ENCODE assay signal across 8 cellular contexts in the genomic region with DNA sequence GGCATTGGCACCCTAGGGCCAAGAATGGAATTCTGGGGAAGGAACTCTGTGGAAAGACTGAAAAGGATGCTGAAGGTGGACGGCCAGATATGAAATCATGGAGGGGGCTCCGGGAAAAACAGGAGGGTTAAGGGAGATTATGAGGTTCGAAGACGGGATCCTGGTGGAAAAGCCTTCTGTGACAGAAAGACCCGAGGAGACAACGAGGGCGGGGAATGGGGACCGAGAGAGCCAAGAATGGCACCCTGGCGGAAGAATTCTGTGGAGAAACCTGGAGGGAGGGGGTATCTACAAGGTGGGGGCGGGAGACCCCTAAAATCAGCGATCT. TPM values are rescaled to one million over a fixed set of nuclear protein-coding genes. Genes with fewer than 3 reads are reported as not detected.
A peak's percentile ranks its signal among the peaks of the same experiment; 100 is the strongest.
DNase-seq lines count a peak whose midpoint lies in the region; ATAC-seq and TF ChIP-seq lines count a peak whose summit lies in the region.

No MANE protein-coding gene starts in this region.

- H3K27ac Mint-ChIP-seq in activated naive CD8-positive, alpha-beta T cell treated with anti-CD3 and anti-CD28 coated beads, Interleukin-2, amount 10 ng/mL, durations not matched to agents 7 days and 5 days: peak overlapping the region; percentile 98

- DNase-seq in cardiac muscle cell (ENCODE audit: low read depth in 1 of 2, low spot score in 1 of 2) (no peak), left ventricle myocardium superior (no peak), lower lobe of right lung (no peak), uterus (no peak), amygdala (lab: John Stamatoyannopoulos, UW) (no peak)
- DNase-seq in activated naive CD8-positive, alpha-beta T cell treated with anti-CD3 and anti-CD28 coated beads, Interleukin-2, amount 10 ng/mL, durations not matched to agents 7 days and 5 days: no peak
- DNase-seq in activated CD8-positive, alpha-beta memory T cell treated with anti-CD3 and anti-CD28 coated beads, Interleukin-2, amount 50 U/mL, for 48 hours: no peak

- H3K9me3 ChIP-seq in cardiac muscle cell (ENCODE audit: low read depth) (no peaks in the 10 kb centered on the region), lower lobe of right lung (no peaks in the 10 kb centered on the region), uterus (no peaks in the 10 kb centered on the region)

- H3K27ac ChIP-seq in cardiac muscle cell: peak overlapping the region; percentile 49
- peak overlapping the region; percentile 79 for H3K27ac ChIP-seq in lower lobe of right lung
- H3K27ac ChIP-seq in uterus: peak overlapping the region; percentile 55 to 77

- H3K36me3 Mint-ChIP-seq in activated naive CD8-positive, alpha-beta T cell treated with anti-CD3 and anti-CD28 coated beads, Interleukin-2, amount 10 ng/mL, durations not matched to agents 7 days and 5 days: peaks cover 16% of the 10 kb centered on the region

- H3K27me3 ChIP-seq in cardiac muscle cell (no peaks in the 10 kb centered on the region), lower lobe of right lung (ENCODE audit: low read depth) (no peaks in the 10 kb centered on the region), uterus (no peaks in the 10 kb centered on the region)

- ATAC-seq in left ventricle myocardium superior: no peak
- no peak for ATAC-seq in activated naive CD8-positive, alpha-beta T cell treated with anti-CD3 and anti-CD28 coated beads, Interleukin-2, amount 10 ng/mL, durations not matched to agents 7 days and 5 days (ENCODE audit: low read depth)
- ATAC-seq in lower lobe of right lung: no peak
- no peak for ATAC-seq in GM21576 (IDR thresholded peaks at IDR 0.05; ENCODE audit: unreplicated experiment)

- TF ChIP-seq POLR2A in uterus (IDR thresholded peaks at IDR 0.05): no peak

- H3K4me1 ChIP-seq in cardiac muscle cell (ENCODE audit: low read depth) (peaks cover 10% of the 10 kb centered on the region), lower lobe of right lung (peaks cover 31% of the 10 kb centered on the region), uterus (peaks cover 0 to 8% of the 10 kb centered on the region in 2 donors)

- H3K36me3 ChIP-seq in cardiac muscle cell (peaks cover 28% of the 10 kb centered on the region), lower lobe of right lung (peaks cover 45% of the 10 kb centered on the region), uterus (no peaks in the 10 kb centered on the region)

- TF ChIP-seq CTCF in cardiac muscle cell (IDR thresholded peaks at IDR 0.05; ENCODE audit: low read depth, low read length) (no peak), lower lobe of right lung (IDR thresholded peaks at IDR 0.05) (no peak), uterus (IDR thresholded peaks at IDR 0.05) (no peak)

- H3K9me3 Mint-ChIP-seq in activated naive CD8-positive, alpha-beta T cell treated with anti-CD3 and anti-CD28 coated beads, Interleukin-2, amount 10 ng/mL, durations not matched to agents 7 days and 5 days: no peaks in the 10 kb centered on the region

- H3K4me3 ChIP-seq in cardiac muscle cell: peak overlapping the region; percentile 65
- peak overlapping the region; percentile 92 for H3K4me3 ChIP-seq in lower lobe of right lung
- peak overlapping the region; percentile 71 to 92 for H3K4me3 ChIP-seq in uterus

- POLR2A ChIA-PET in activated naive CD8-positive, alpha-beta T cell treated with anti-CD3 and anti-CD28 coated beads, Interleukin-2, amount 10 ng/mL, durations not matched to agents 7 days and 5 days (lab: Charles Lee): no interaction called here

- intact Hi-C loops in left ventricle myocardium superior (cut with micrococcal nuclease) (no loop called here), lower lobe of right lung (cut with DNase I) (no loop called here), uterus (cut with DNase I; ENCODE audit: low total_unique reads) (no loop called here)

- H3K27me3 Mint-ChIP-seq in activated naive CD8-positive, alpha-beta T cell treated with anti-CD3 and anti-CD28 coated beads, Interleukin-2, amount 10 ng/mL, durations not matched to agents 7 days and 5 days: peaks cover 2% of the 10 kb centered on the region

- peak overlapping the region; percentile 98 for H3K4me3 Mint-ChIP-seq in activated naive CD8-positive, alpha-beta T cell treated with anti-CD3 and anti-CD28 coated beads, Interleukin-2, amount 10 ng/mL, durations not matched to agents 7 days and 5 days

- H3K4me1 Mint-ChIP-seq in activated naive CD8-positive, alpha-beta T cell treated with anti-CD3 and anti-CD28 coated beads, Interleukin-2, amount 10 ng/mL, durations not matched to agents 7 days and 5 days: peaks cover 37% of the 10 kb centered on the region

RNA-seq across cellular contexts. Expression of a gene that starts 0.4 kb away (rescaled TPM):
- total RNA-seq in cardiac muscle cell (12.0 and 13.1 TPM in 2 replicates), left ventricle myocardium superior (7.1 TPM), lower lobe of right lung (11.0 TPM), uterus (10 to 100 TPM in 1 of 4 donors, 1 to 10 TPM in 3; 1.8 to 11.9 (median 4.0) TPM)
- 12.9 TPM in 2 replicates for polyA plus RNA-seq in cardiac muscle cell
- 10 to 100 TPM; 14.7 to 15.1 TPM for total RNA-seq in activated naive CD8-positive, alpha-beta T cell treated with anti-CD3 and anti-CD28 coated beads, Interleukin-2, amount 10 ng/mL, durations not matched to agents 7 days and 5 days

RNA-seq across cellular contexts. Expression of a gene that starts 0.5 kb away (rescaled TPM):
- total RNA-seq in cardiac muscle cell: 7.2 and 9.4 TPM in 2 replicates
- polyA plus RNA-seq in cardiac muscle cell: 1.5 and 4.5 TPM in 2 replicates
- 6.7 TPM for total RNA-seq in left ventricle myocardium superior
- total RNA-seq in activated naive CD8-positive, alpha-beta T cell treated with anti-CD3 and anti-CD28 coated beads, Interleukin-2, amount 10 ng/mL, durations not matched to agents 7 days and 5 days: 10 to 100 TPM; 22.6 to 23.5 TPM
- 6.0 TPM for total RNA-seq in lower lobe of right lung
- total RNA-seq in uterus: 10 to 100 TPM in 1 of 4 donors, 1 to 10 TPM in 3; 3.8 to 10.9 (median 8.7) TPM

RNA-seq across cellular contexts. Expression of a gene that starts 38.6 kb away (rescaled TPM):
- 0.74 and 1.8 TPM in 2 replicates for total RNA-seq in cardiac muscle cell
- polyA plus RNA-seq in cardiac muscle cell: 0.71 and 1.5 TPM in 2 replicates
- total RNA-seq in left ventricle myocardium superior: 11.5 TPM
- under 1 TPM in 1 of 2 experiments, not detected in 1; 0.17 TPM for total RNA-seq in activated naive CD8-positive, alpha-beta T cell treated with anti-CD3 and anti-CD28 coated beads, Interleukin-2, amount 10 ng/mL, durations not matched to agents 7 days and 5 days
- total RNA-seq in lower lobe of right lung: 0.15 TPM
- total RNA-seq in uterus: 1 to 10 TPM in 1 of 4 donors, under 1 TPM in 1, not detected in 2; 0.95 to 3.2 TPM

RNA-seq across cellular contexts. Expression of a gene that starts 56.0 kb away (rescaled TPM):
- total RNA-seq in cardiac muscle cell (76.8 and 93.7 TPM in 2 replicates), left ventricle myocardium superior (111 TPM), lower lobe of right lung (47.9 TPM), uterus (10 to 100 TPM; 42.5 to 89.1 (median 44.6) TPM)
- 236 and 243 TPM in 2 replicates for polyA plus RNA-seq in cardiac muscle cell
- 10 to 100 TPM; 24.6 to 26.3 TPM for total RNA-seq in activated naive CD8-positive, alpha-beta T cell treated with anti-CD3 and anti-CD28 coated beads, Interleukin-2, amount 10 ng/mL, durations not matched to agents 7 days and 5 days
